ENCODE assay signal across 1 cellular context in the genomic region with DNA sequence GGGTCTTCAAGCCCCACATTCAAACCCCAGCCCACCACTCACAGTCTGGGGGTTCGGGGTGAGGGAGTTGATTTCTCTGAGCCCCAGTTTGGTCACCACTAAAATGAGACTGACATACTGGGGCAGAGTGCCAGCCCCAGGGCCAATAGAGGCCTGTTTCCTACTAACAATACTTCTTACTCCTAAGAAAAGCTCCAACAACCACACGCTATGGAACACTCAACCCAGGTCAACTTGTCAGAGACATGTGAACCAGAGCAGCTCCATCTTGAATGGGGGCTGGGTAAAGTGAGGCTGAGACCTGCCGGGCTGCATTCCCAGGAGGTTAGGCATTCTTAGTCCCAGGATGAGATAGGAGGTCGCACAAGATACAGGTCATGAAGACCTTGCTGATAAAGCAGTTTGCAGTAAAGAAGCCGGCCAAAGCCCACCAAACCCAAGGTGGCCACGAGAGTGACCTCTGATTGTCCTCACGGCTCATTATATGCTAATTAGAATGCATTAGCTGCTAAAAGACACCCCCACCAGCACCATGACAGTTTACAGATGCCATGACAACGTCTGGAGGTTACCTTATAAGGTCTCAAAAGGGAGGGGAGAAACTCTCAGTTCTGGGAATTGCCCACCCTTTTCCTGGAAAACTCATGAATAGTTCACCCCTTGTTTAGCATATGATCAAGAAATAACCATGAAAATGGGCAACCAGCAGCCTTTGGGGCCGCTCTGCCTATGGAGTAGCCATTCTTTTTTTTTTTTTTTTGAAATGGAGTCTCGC.
TF ChIP-seq lines count a peak whose summit lies in the region.

No MANE protein-coding gene starts in this region.

TF ChIP-seq in SK-N-SH, 30 proteins besides CTCF, POLR2A, EP300 and RAD21:
- TF ChIP-seq NFIC (IDR thresholded peaks at IDR 0.05; ENCODE audit: borderline replicate concordance) (no peak), NRF1 (IDR thresholded peaks at IDR 0.05; ENCODE audit: low read depth, low read length) (no peak), FOSL2 (IDR thresholded peaks at IDR 0.05; ENCODE audit: borderline replicate concordance, low read depth) (no peak), FOXJ3 (CRISPR knock-in tag; IDR thresholded peaks at IDR 0.05) (no peak), EZH2phosphoT487 (IDR thresholded peaks at IDR 0.05; ENCODE audit: borderline replicate concordance, low read depth) (no peak), POLR2AphosphoS5 (IDR thresholded peaks at IDR 0.05; ENCODE audit: low read depth, low read length) (no peak), RCOR1 (IDR thresholded peaks at IDR 0.05; ENCODE audit: low read length) (no peak), FOXM1 (IDR thresholded peaks at IDR 0.05; ENCODE audit: low read depth) (no peak), YY1 (IDR thresholded peaks at IDR 0.05; ENCODE audit: low read depth) (no peak), GATA2 (CRISPR knock-in tag; IDR thresholded peaks at IDR 0.05) (no peak), JUND (IDR thresholded peaks at IDR 0.05) (no peak), MXI1 (IDR thresholded peaks at IDR 0.05; ENCODE audit: low read depth, low read length) (no peak), RFX5 (IDR thresholded peaks at IDR 0.05; ENCODE audit: low read length) (no peak)
- TF ChIP-seq, protein P1, sequence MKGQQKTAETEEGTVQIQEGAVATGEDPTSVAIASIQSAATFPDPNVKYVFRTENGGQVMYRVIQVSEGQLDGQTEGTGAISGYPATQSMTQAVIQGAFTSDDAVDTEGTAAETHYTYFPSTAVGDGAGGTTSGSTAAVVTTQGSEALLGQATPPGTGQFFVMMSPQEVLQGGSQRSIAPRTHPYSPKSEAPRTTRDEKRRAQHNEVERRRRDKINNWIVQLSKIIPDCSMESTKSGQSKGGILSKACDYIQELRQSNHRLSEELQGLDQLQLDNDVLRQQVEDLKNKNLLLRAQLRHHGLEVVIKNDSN (IDR thresholded peaks at IDR 0.05; ENCODE audit: borderline replicate concordance, low read depth): no peak
- TF ChIP-seq, protein P2, sequence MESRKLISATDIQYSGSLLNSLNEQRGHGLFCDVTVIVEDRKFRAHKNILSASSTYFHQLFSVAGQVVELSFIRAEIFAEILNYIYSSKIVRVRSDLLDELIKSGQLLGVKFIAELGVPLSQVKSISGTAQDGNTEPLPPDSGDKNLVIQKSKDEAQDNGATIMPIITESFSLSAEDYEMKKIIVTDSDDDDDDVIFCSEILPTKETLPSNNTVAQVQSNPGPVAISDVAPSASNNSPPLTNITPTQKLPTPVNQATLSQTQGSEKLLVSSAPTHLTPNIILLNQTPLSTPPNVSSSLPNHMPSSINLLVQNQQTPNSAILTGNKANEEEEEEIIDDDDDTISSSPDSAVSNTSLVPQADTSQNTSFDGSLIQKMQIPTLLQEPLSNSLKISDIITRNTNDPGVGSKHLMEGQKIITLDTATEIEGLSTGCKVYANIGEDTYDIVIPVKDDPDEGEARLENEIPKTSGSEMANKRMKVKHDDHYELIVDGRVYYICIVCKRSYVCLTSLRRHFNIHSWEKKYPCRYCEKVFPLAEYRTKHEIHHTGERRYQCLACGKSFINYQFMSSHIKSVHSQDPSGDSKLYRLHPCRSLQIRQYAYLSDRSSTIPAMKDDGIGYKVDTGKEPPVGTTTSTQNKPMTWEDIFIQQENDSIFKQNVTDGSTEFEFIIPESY (IDR thresholded peaks at IDR 0.05; ENCODE audit: borderline replicate concordance, low read depth): no peak
- TF ChIP-seq, protein P3, sequence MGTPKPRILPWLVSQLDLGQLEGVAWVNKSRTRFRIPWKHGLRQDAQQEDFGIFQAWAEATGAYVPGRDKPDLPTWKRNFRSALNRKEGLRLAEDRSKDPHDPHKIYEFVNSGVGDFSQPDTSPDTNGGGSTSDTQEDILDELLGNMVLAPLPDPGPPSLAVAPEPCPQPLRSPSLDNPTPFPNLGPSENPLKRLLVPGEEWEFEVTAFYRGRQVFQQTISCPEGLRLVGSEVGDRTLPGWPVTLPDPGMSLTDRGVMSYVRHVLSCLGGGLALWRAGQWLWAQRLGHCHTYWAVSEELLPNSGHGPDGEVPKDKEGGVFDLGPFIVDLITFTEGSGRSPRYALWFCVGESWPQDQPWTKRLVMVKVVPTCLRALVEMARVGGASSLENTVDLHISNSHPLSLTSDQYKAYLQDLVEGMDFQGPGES (IDR thresholded peaks at IDR 0.05; ENCODE audit: low read depth, low read length): no peak
- TF ChIP-seq, protein P4, sequence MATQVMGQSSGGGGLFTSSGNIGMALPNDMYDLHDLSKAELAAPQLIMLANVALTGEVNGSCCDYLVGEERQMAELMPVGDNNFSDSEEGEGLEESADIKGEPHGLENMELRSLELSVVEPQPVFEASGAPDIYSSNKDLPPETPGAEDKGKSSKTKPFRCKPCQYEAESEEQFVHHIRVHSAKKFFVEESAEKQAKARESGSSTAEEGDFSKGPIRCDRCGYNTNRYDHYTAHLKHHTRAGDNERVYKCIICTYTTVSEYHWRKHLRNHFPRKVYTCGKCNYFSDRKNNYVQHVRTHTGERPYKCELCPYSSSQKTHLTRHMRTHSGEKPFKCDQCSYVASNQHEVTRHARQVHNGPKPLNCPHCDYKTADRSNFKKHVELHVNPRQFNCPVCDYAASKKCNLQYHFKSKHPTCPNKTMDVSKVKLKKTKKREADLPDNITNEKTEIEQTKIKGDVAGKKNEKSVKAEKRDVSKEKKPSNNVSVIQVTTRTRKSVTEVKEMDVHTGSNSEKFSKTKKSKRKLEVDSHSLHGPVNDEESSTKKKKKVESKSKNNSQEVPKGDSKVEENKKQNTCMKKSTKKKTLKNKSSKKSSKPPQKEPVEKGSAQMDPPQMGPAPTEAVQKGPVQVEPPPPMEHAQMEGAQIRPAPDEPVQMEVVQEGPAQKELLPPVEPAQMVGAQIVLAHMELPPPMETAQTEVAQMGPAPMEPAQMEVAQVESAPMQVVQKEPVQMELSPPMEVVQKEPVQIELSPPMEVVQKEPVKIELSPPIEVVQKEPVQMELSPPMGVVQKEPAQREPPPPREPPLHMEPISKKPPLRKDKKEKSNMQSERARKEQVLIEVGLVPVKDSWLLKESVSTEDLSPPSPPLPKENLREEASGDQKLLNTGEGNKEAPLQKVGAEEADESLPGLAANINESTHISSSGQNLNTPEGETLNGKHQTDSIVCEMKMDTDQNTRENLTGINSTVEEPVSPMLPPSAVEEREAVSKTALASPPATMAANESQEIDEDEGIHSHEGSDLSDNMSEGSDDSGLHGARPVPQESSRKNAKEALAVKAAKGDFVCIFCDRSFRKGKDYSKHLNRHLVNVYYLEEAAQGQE (IDR thresholded peaks at IDR 0.05; ENCODE audit: low read depth, low read length): no peak
- TF ChIP-seq, protein P5, sequence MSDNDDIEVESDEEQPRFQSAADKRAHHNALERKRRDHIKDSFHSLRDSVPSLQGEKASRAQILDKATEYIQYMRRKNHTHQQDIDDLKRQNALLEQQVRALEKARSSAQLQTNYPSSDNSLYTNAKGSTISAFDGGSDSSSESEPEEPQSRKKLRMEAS (IDR thresholded peaks at IDR 0.05; ENCODE audit: low read depth): no peak
